In the genomic region with DNA sequence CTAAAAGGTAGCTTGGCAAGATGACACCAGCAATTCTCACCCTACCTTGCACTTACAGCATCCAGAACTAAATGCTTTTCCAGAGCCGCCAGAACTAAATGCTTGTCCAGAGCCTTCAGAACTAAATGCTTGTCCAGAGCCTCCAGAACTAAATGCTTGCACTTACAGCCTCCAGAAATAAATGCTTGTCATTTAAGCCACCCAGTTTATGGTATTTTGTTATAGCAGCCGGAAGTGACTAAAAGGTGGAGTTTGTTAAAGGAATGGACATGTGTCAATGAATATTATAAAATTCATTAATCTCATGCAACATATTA, we compare ENCODE assay signal across 10 cellular contexts.
A peak's percentile ranks its signal among the peaks of the same experiment; 100 is the strongest.
DNase-seq lines count a peak whose midpoint lies in the region; ATAC-seq and TF ChIP-seq lines count a peak whose summit lies in the region.
"Had no signal": no experiment of that assay in that cellular context is flagged by ENCODE, and none has a peak within 500 bp of the region (broad histone marks: within the 10 kb centered on the region; RNA-seq: fewer than 3 reads in every experiment).

No MANE protein-coding gene starts in this region.

- POLR2A ChIA-PET in naive thymus-derived CD8-positive, alpha-beta T cell (lab: Charles Lee) = no interaction called here

- no peak for ATAC-seq in naive thymus-derived CD8-positive, alpha-beta T cell
- ATAC-seq in foreskin keratinocyte = no peak

- H3K27ac ChIP-seq in HUES6 (ENCODE audit: low read depth, low read length) = no peak overlapping the region
- no peak overlapping the region for H3K27ac ChIP-seq in mammary epithelial cell (ENCODE audit: insufficient read depth, low read depth, low read length)
- no peak overlapping the region for H3K27ac ChIP-seq in foreskin keratinocyte

- H3K4me1 ChIP-seq in BE2C (no peaks in the 10 kb centered on the region), HUES6 (ENCODE audit: control insufficient read depth, insufficient read depth, low read length) (no peaks in the 10 kb centered on the region), mammary epithelial cell (ENCODE audit: insufficient read depth, low read length) (peaks cover 10% of the 10 kb centered on the region), foreskin keratinocyte (no peaks in the 10 kb centered on the region)

- no peak for DNase-seq in BE2C
- DNase-seq in mammary epithelial cell = no peak
- no peak for DNase-seq in naive thymus-derived CD8-positive, alpha-beta T cell
- DNase-seq in NCI-H526 (lab: John Stamatoyannopoulos, UW) = no peak
- no peak for DNase-seq in SW480 (ENCODE audit: low spot score)
- no peak for DNase-seq in foreskin keratinocyte
- no peak for DNase-seq in HuH-7.5 (ENCODE audit: low spot score)
- DNase-seq: aorta, DND-41 had no signal

- no TSS peak for BruUV-seq in mammary epithelial cell (replicated peaks; lab: Mats Ljungman, UMichigan)

- dilution Hi-C loops in mammary epithelial cell (cut with HindIII; ENCODE audit: low sequenced_read_pairs) = no loop called here

- peaks cover 41 to 70% (median 63%) of the 10 kb centered on the region in 5 donors for H3K27me3 Mint-ChIP-seq in naive thymus-derived CD8-positive, alpha-beta T cell

- WGBS in mammary epithelial cell (ENCODE audit: low coverage, missing lambda C conversion rate) = 62% methylated on average over 2 of the region's 2 CpGs

- H3K9me3 ChIP-seq in BE2C (no peaks in the 10 kb centered on the region), HUES6 (ENCODE audit: control insufficient read depth, insufficient read depth, low read depth, low read length) (no peaks in the 10 kb centered on the region), mammary epithelial cell (replicated peaks; ENCODE audit: insufficient read depth, low read length) (no peaks in the 10 kb centered on the region)

- H3K36me3 Mint-ChIP-seq in naive thymus-derived CD8-positive, alpha-beta T cell = peaks cover 0 to 3% (median under 1%) of the 10 kb centered on the region in 3 donors

- no peaks in the 10 kb centered on the region for H3K79me2 ChIP-seq in mammary epithelial cell (ENCODE audit: insufficient read depth, low read length)

- H3K4me3 ChIP-seq in BE2C (ENCODE audit: low read depth, low read length) = peak overlapping the region; percentile 70
- H3K4me3 ChIP-seq in HUES6 (ENCODE audit: low read depth, low read length) = peak overlapping the region; percentile 84
- peak overlapping the region; percentile 42 to 92 (median 49) for H3K4me3 ChIP-seq in mammary epithelial cell (replicated peaks in 1 of 3; ENCODE audit: insufficient read depth in 1 of 3, low read depth in 2 of 3, low read length in 3 of 3)

- peaks cover 4% of the 10 kb centered on the region for H3K27me3 ChIP-seq in BE2C
- H3K27me3 ChIP-seq in HUES6 (ENCODE audit: control insufficient read depth, insufficient read depth, low read length) = peaks cover 4% of the 10 kb centered on the region; the same call in 1 of the 2 replicates
- peaks cover 6% of the 10 kb centered on the region for H3K27me3 ChIP-seq in mammary epithelial cell (ENCODE audit: insufficient read depth, low read length)
- H3K27me3 ChIP-seq in foreskin keratinocyte = peaks cover 58% of the 10 kb centered on the region

- H3K9me3 Mint-ChIP-seq in naive thymus-derived CD8-positive, alpha-beta T cell = peaks cover 0 to 4% (median 2%) of the 10 kb centered on the region in 9 donors

- H3K4me3 Mint-ChIP-seq in naive thymus-derived CD8-positive, alpha-beta T cell = peak overlapping the region in 6 of 10 donors; percentile 80 to 88 (median 84)

- H3K9ac ChIP-seq in HUES6 (ENCODE audit: low read length) (no peak overlapping the region), mammary epithelial cell (ENCODE audit: insufficient read depth, low read length) (no peak overlapping the region)

- in situ Hi-C loops in mammary epithelial cell (cut with MboI; ENCODE audit: low sequenced_read_pairs in 2 of 2) = loop anchor here in 1 of 2 donors (5.0 kb wide), 1 partner anchor 72 kb away; a partner anchor contains a TSS

- no peak for TF ChIP-seq CTCF in BE2C (IDR thresholded peaks at IDR 0.05; ENCODE audit: low read depth, low read length)
- TF ChIP-seq CTCF in mammary epithelial cell (conservative IDR thresholded peaks at IDR 0.05 in 1 of 2, IDR thresholded peaks at IDR 0.05 in 1 of 2; ENCODE audit: extremely low read depth in 1 of 2, insufficient read depth in 1 of 2, low read depth in 1 of 2, low read length in 2 of 2) = no peak
- no peak for TF ChIP-seq CTCF in foreskin keratinocyte (conservative IDR thresholded peaks at IDR 0.05)

- peaks cover 8 to 26% (median 22%) of the 10 kb centered on the region in 4 donors for H3K4me1 Mint-ChIP-seq in naive thymus-derived CD8-positive, alpha-beta T cell

- H3K27ac Mint-ChIP-seq in naive thymus-derived CD8-positive, alpha-beta T cell = no peak overlapping the region

- no peaks in the 10 kb centered on the region for H4K20me1 ChIP-seq in mammary epithelial cell (ENCODE audit: insufficient read depth, low read length)

- H2AFZ ChIP-seq in mammary epithelial cell (ENCODE audit: low read depth, low read length) = peak overlapping the region; percentile 68

- CTCF ChIA-PET in mammary epithelial cell (lab: Charles Lee; ENCODE audit: low non-redundant PET) = no interaction called here

- intact Hi-C loops in mammary epithelial cell (cut with micrococcal nuclease) = loop anchor here (2.0 to 5.0 kb wide), 2 partner anchors 14 to 62 kb away; no protein-coding TSS in a partner anchor

- H3K4me2 ChIP-seq in mammary epithelial cell (ENCODE audit: insufficient read depth, low read depth, low read length) = peak overlapping the region; percentile 91

- H3K36me3 ChIP-seq in BE2C (no peaks in the 10 kb centered on the region), HUES6 (ENCODE audit: control insufficient read depth, insufficient read depth, low read length) (no peaks in the 10 kb centered on the region), mammary epithelial cell (ENCODE audit: insufficient read depth, low read length) (no peaks in the 10 kb centered on the region)
